In the genomic region with DNA sequence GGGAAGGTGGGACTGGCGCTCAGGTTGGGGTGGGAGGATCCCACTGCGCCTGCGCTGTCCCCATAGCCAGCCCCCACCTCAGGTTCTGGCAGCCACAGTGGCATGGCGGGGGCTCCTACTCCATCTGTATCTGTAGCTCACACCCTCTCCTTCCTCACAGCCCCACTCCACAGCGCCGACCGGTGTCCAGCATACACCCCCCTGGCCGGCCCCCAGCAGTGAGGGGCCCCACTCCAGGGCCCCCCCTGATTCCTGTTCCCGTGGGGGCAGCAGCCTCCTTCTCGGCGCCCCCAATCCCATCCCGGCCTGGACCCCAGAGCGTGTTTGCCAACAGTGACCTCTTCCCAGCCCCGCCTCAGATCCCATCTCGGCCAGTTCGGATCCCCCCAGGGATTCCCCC, we compare ENCODE assay signal across 1 cellular context.
TF ChIP-seq lines count a peak whose summit lies in the region.

No MANE protein-coding gene starts in this region.

TF ChIP-seq in IMR-90, 13 proteins besides CTCF, POLR2A, EP300 and RAD21:
- TF ChIP-seq MAFK (IDR thresholded peaks at IDR 0.05; ENCODE audit: low read depth, low read length) (no peak), NFE2L2 (IDR thresholded peaks at IDR 0.05; ENCODE audit: low read depth, low read length) (no peak), BHLHE40 (IDR thresholded peaks at IDR 0.05; ENCODE audit: low read depth, low read length) (no peak), SMC3 (IDR thresholded peaks at IDR 0.05; ENCODE audit: low read depth, low read length) (no peak), CHD1 (IDR thresholded peaks at IDR 0.05; ENCODE audit: low read depth, low read length) (no peak), FOS (IDR thresholded peaks at IDR 0.05; ENCODE audit: low read depth, low read length) (no peak), MXI1 (IDR thresholded peaks at IDR 0.05; ENCODE audit: borderline replicate concordance, low read depth, low read length) (no peak), RFX5 (IDR thresholded peaks at IDR 0.05; ENCODE audit: low read depth, low read length) (no peak), CEBPB (IDR thresholded peaks at IDR 0.05; ENCODE audit: low read depth, low read length) (no peak), RCOR1 (IDR thresholded peaks at IDR 0.05; ENCODE audit: insufficient replicate concordance, low read length) (no peak), MAZ (IDR thresholded peaks at IDR 0.05; ENCODE audit: borderline replicate concordance, low read depth, low read length) (no peak)
- TF ChIP-seq, protein P1, sequence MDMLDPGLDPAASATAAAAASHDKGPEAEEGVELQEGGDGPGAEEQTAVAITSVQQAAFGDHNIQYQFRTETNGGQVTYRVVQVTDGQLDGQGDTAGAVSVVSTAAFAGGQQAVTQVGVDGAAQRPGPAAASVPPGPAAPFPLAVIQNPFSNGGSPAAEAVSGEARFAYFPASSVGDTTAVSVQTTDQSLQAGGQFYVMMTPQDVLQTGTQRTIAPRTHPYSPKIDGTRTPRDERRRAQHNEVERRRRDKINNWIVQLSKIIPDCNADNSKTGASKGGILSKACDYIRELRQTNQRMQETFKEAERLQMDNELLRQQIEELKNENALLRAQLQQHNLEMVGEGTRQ (IDR thresholded peaks at IDR 0.05; ENCODE audit: low read depth, low read length) = no peak
- TF ChIP-seq, protein P2, sequence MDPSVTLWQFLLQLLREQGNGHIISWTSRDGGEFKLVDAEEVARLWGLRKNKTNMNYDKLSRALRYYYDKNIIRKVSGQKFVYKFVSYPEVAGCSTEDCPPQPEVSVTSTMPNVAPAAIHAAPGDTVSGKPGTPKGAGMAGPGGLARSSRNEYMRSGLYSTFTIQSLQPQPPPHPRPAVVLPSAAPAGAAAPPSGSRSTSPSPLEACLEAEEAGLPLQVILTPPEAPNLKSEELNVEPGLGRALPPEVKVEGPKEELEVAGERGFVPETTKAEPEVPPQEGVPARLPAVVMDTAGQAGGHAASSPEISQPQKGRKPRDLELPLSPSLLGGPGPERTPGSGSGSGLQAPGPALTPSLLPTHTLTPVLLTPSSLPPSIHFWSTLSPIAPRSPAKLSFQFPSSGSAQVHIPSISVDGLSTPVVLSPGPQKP (IDR thresholded peaks at IDR 0.05; ENCODE audit: borderline replicate concordance, low read depth, low read length) = no peak
